ENCODE assay signal across 29 cellular contexts in genomic region chr9:14440062-14440461, GRCh38.
"Had no signal": no experiment of that assay in that cellular context is flagged by ENCODE, and none has a peak within 500 bp of the region (broad histone marks: within the 10 kb centered on the region; RNA-seq: fewer than 3 reads in every experiment).

No MANE protein-coding gene starts in this region.

- ATAC-seq: activated CD4-positive, CD25-positive, alpha-beta regulatory T cell treated with anti-CD3 and anti-CD28 coated beads, Interleukin-2, amount 50 U/mL, for 24 hours; esophagus mucosa; left colon; lower lobe of right lung; naive thymus-derived CD8-positive, alpha-beta T cell; stimulated activated naive CD8-positive, alpha-beta T cell treated with anti-CD3 and anti-CD28 coated beads, Interleukin-15, Interleukin-2, amounts not matched to agents 100 U/mL and 50 U/mL, for 24 hours had no signal

- H3K4me3 Mint-ChIP-seq: activated naive CD8-positive, alpha-beta T cell; central memory CD8-positive, alpha-beta T cell; dendritic cell treated with granulocyte-macrophage colony-stimulating factor and Interleukin-4, amounts not matched to agents 40 ng/mL and 50 ng/mL, for 4 days; endodermal cell; immature natural killer cell; naive thymus-derived CD8-positive, alpha-beta T cell; neural crest cell; type B pancreatic cell had no signal

- H3K4me3 ChIP-seq: lower lobe of right lung, uterus had no signal

- DNase-seq: activated CD4-positive, alpha-beta T cell treated with anti-CD3 and anti-CD28 coated beads for 48 hours; activated CD4-positive, alpha-beta T cell treated with anti-CD3 and anti-CD28 coated beads, Interleukin-2, amount 50 U/mL, for 48 hours; activated CD8-positive, alpha-beta memory T cell treated with anti-CD3 and anti-CD28 coated beads for 24 hours; activated effector memory CD4-positive, alpha-beta T cell treated with Interleukin-2 at 50 U/mL for 16 hours; activated naive CD4-positive, alpha-beta T cell treated with Interleukin-2 at 50 U/mL for 16 hours; anterior cingulate cortex; endodermal cell; foreskin fibroblast; head of caudate nucleus; hypothalamus; immature natural killer cell; kidney; left colon; lower lobe of right lung; mesenchymal stem cell; naive thymus-derived CD8-positive, alpha-beta T cell; right cardiac atrium; stimulated activated CD4-positive, alpha-beta T cell treated with anti-CD3 and anti-CD28 coated beads, Interleukin-15, amount 100 ng/mL, for 24 hours; stimulated activated CD4-positive, alpha-beta T cell treated with anti-CD3 and anti-CD28 coated beads, Interleukin-2, amount 100 ng/mL, for 48 hours; stimulated activated naive CD8-positive, alpha-beta T cell treated with anti-CD3 and anti-CD28 coated beads, Interleukin-15, Interleukin-2, amounts not matched to agents 100 U/mL and 50 U/mL, for 24 hours; uterus; WERI-Rb-1 had no signal

- H3K4me1 Mint-ChIP-seq: central memory CD8-positive, alpha-beta T cell; immature natural killer cell; naive thymus-derived CD8-positive, alpha-beta T cell had no signal

- H3K36me3 Mint-ChIP-seq: activated naive CD8-positive, alpha-beta T cell; immature natural killer cell; naive thymus-derived CD8-positive, alpha-beta T cell; type B pancreatic cell had no signal

- H3K4me1 ChIP-seq: lower lobe of right lung, uterus had no signal

- H3K27me3 ChIP-seq: uterus had no signal

- H3K36me3 ChIP-seq: lower lobe of right lung, uterus, WERI-Rb-1 had no signal

- H3K27ac ChIP-seq: lower lobe of right lung, uterus, WERI-Rb-1 had no signal

- H3K9me3 Mint-ChIP-seq: dendritic cell treated with granulocyte-macrophage colony-stimulating factor and Interleukin-4, amounts not matched to agents 40 ng/mL and 50 ng/mL, for 4 days; endodermal cell had no signal

- H3K27ac Mint-ChIP-seq: activated naive CD8-positive, alpha-beta T cell; dendritic cell treated with granulocyte-macrophage colony-stimulating factor and Interleukin-4, amounts not matched to agents 40 ng/mL and 50 ng/mL, for 4 days; endodermal cell; immature natural killer cell; naive thymus-derived CD8-positive, alpha-beta T cell; type B pancreatic cell had no signal
